Comparison of ENCODE assay signal across 1 cellular context in genomic region chr5:111530298-111530740, GRCh38.
TF ChIP-seq lines count a peak whose summit lies in the region.

No MANE protein-coding gene starts in this region.

TF ChIP-seq in K562, 482 proteins besides CTCF, POLR2A, EP300 and RAD21 (continued from another document and continues in another):
- TF ChIP-seq TSHZ1 (CRISPR knock-in tag; IDR thresholded peaks at IDR 0.05) (no peak), GABPB1 (CRISPR knock-in tag; IDR thresholded peaks at IDR 0.05) (no peak), ZNF609 (CRISPR knock-in tag; IDR thresholded peaks at IDR 0.05; ENCODE audit: borderline replicate concordance) (no peak), NCOA1 (IDR thresholded peaks at IDR 0.05; ENCODE audit: low read depth) (peak; percentile 83), BCL6 (CRISPR knock-in tag; IDR thresholded peaks at IDR 0.05) (no peak), MIER1 (IDR thresholded peaks at IDR 0.05; ENCODE audit: low read depth) (peak; percentile 51; the same call in 1 of the 2 replicates), RBM39 (optimal IDR thresholded peaks at IDR 0.05; ENCODE audit: low read depth, low read length) (no peak), TCF3 (CRISPR knock-in tag; IDR thresholded peaks at IDR 0.05) (no peak), KAT8 (IDR thresholded peaks at IDR 0.05; ENCODE audit: low read depth) (no peak; the same call in 1 of the 2 replicates), ZNF583 (CRISPR knock-in tag; IDR thresholded peaks at IDR 0.05) (no peak), SMARCE1 (IDR thresholded peaks at IDR 0.05) (peak; percentile 87), ZBTB7A (IDR thresholded peaks at IDR 0.05; ENCODE audit: borderline replicate concordance, control insufficient read depth, low read depth, low read length) (no peak), SAFB (IDR thresholded peaks at IDR 0.05; ENCODE audit: borderline replicate concordance, low read depth, low read length) (no peak), MTA2 (IDR thresholded peaks at IDR 0.05; ENCODE audit: low read depth) (peak; percentile 43; the same call in 1 of the 2 replicates), ZNF830 (CRISPR knock-in tag; IDR thresholded peaks at IDR 0.05) (no peak), CREBBP (IDR thresholded peaks at IDR 0.05; ENCODE audit: low read depth, low read length) (no peak), NR0B1 (IDR thresholded peaks at IDR 0.05; ENCODE audit: partially characterized antibody) (no peak), EHMT2 (IDR thresholded peaks at IDR 0.05) (peak; percentile 93), ETS1 (conservative IDR thresholded peaks at IDR 0.05; ENCODE audit: control insufficient read depth, low read depth, low read length) (no peak), KHSRP (IDR thresholded peaks at IDR 0.05) (no peak), ZNF217 (CRISPR knock-in tag; IDR thresholded peaks at IDR 0.05) (no peak), TCF7L2 (IDR thresholded peaks at IDR 0.05; ENCODE audit: low read depth, low read length) (no peak), ASH1L (IDR thresholded peaks at IDR 0.05; ENCODE audit: borderline replicate concordance, low read depth, partially characterized antibody) (no peak), SRSF7 (optimal IDR thresholded peaks at IDR 0.05; ENCODE audit: low read depth, low read length) (no peak), ZBTB34 (CRISPR knock-in tag; IDR thresholded peaks at IDR 0.05) (no peak), U2AF1 (optimal IDR thresholded peaks at IDR 0.05; ENCODE audit: low read depth, low read length) (no peak), ESRRA (IDR thresholded peaks at IDR 0.05; ENCODE audit: borderline replicate concordance, low read depth) (peak; percentile 81), ZNF212 (CRISPR knock-in tag; IDR thresholded peaks at IDR 0.05) (no peak), HDAC8 (tag; IDR thresholded peaks at IDR 0.05) (no peak), ZC3H11A (IDR thresholded peaks at IDR 0.05; ENCODE audit: low read depth, low read length) (no peak), ZNF398 (CRISPR knock-in tag; IDR thresholded peaks at IDR 0.05) (no peak), ZBTB1 (CRISPR knock-in tag; IDR thresholded peaks at IDR 0.05; ENCODE audit: borderline replicate concordance, low read depth) (no peak), RERE (CRISPR knock-in tag; IDR thresholded peaks at IDR 0.05; ENCODE audit: borderline replicate concordance) (no peak), ETV5 (CRISPR knock-in tag; IDR thresholded peaks at IDR 0.05; ENCODE audit: low read depth) (peak; percentile 65), AFF1 (IDR thresholded peaks at IDR 0.05; ENCODE audit: low read depth in 1 of 2, partially characterized antibody in 2 of 2) (peak in 1 of 2 experiments; percentile 48)
